Comparison of ENCODE assay signal across 8 cellular contexts in the genomic region with DNA sequence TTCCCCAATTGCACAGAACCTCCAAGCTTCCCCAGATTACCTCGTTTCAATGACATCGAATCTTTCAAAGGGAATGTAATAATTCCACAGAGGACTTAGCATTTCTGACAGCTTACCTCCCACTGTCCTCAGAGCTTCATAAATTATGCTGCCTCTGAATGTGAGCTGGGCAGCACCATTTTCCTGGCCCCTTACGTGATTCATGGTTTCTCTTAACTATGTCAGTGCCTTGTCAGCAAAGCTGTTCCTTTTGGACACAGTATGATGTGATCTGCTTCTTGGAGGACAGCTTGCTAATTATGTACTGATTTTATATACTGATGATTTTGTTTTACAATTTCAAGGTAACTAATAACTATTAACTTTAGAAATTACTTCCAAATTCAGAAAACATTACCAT. TPM values are rescaled to one million over a fixed set of nuclear protein-coding genes. Genes with fewer than 3 reads are reported as not detected.
DNase-seq lines count a peak whose midpoint lies in the region; ATAC-seq and TF ChIP-seq lines count a peak whose summit lies in the region.

No MANE protein-coding gene starts in this region.

- TF ChIP-seq POLR2A in esophagus muscularis mucosa (IDR thresholded peaks at IDR 0.05; ENCODE audit: low read depth) (no peak), ovary (IDR thresholded peaks at IDR 0.05) (no peak)

- DNase-seq in GM12865 (ENCODE audit: low read depth) (peak; percentile 21), SJSA1 (ENCODE audit: low read depth in 1 of 2, low spot score in 2 of 2) (peak in 1 of 2 experiments; percentile 36), esophagus muscularis mucosa (ENCODE audit: extremely low spot score) (no peak), ovary (no peak), anterior cingulate cortex (lab: John Stamatoyannopoulos, UW) (no peak), NCI-H2196 treated with DMSO at 0.1 percent for 48 hours (lab: John Stamatoyannopoulos, UW; ENCODE audit: unreplicated experiment) (no peak)
- DNase-seq in stimulated activated CD4-positive, alpha-beta T cell treated with anti-CD3 and anti-CD28 coated beads, Interleukin-15, amount 100 ng/mL, for 24 hours: no peak

- H3K4me1 ChIP-seq in SJSA1 (replicated peaks) (peaks cover 14% of the 10 kb centered on the region), esophagus muscularis mucosa (peaks cover 15 to 59% (median 40%) of the 10 kb centered on the region in 4 donors), ovary (ENCODE audit: insufficient read depth) (peaks cover 6% of the 10 kb centered on the region)

- ATAC-seq in HG02642 (IDR thresholded peaks at IDR 0.05; ENCODE audit: poor library complexity, unreplicated experiment): no peak

- no peaks in the 10 kb centered on the region for H3K27me3 ChIP-seq in SJSA1 (replicated peaks)
- no peaks in the 10 kb centered on the region for H3K27me3 ChIP-seq in esophagus muscularis mucosa
- H3K27me3 ChIP-seq in ovary: no peaks in the 10 kb centered on the region

- TF ChIP-seq CTCF in GM12865 (IDR thresholded peaks at IDR 0.05; ENCODE audit: insufficient read depth, low read depth, low read length, missing control alignments): no peak
- no peak for TF ChIP-seq CTCF in esophagus muscularis mucosa (IDR thresholded peaks at IDR 0.05)
- no peak for TF ChIP-seq CTCF in ovary (IDR thresholded peaks at IDR 0.05)

- WGBS in esophagus muscularis mucosa: 9% methylated on average over 3 of the region's 3 CpGs
- WGBS in ovary, 3 donors: 0 to 3% (median 2%) methylated on average over 3 of the region's 3 CpGs

- no peak for TF ChIP-seq EP300 in esophagus muscularis mucosa (IDR thresholded peaks at IDR 0.05)
- TF ChIP-seq EP300 in ovary (IDR thresholded peaks at IDR 0.05): no peak

- H3K9me3 ChIP-seq in SJSA1 (replicated peaks) (no peaks in the 10 kb centered on the region), esophagus muscularis mucosa (no peaks in the 10 kb centered on the region), ovary (no peaks in the 10 kb centered on the region)

- H3K36me3 ChIP-seq in SJSA1 (no peaks in the 10 kb centered on the region), esophagus muscularis mucosa (no peaks in the 10 kb centered on the region), ovary (no peaks in the 10 kb centered on the region)

- H3K4me3 ChIP-seq in GM12865 (ENCODE audit: low read depth, low read length) (peak overlapping the region; percentile 53), SJSA1 (peak overlapping the region; percentile 14), esophagus muscularis mucosa (peak overlapping the region; percentile 25 to 46 (median 36)), ovary (peak overlapping the region; percentile 22)

- H3K27ac ChIP-seq in SJSA1: peak overlapping the region; percentile 39
- H3K27ac ChIP-seq in esophagus muscularis mucosa (replicated peaks in 1 of 4): peak overlapping the region; percentile 79 to 83 (median 80)
- peak overlapping the region; percentile 34 to 58 for H3K27ac ChIP-seq in ovary

- intact Hi-C loops in esophagus muscularis mucosa (cut with DNase I) (no loop called here), ovary (cut with DNase I) (no loop called here)

RNA-seq across cellular contexts. Expression of a gene that starts 27.7 kb away (rescaled TPM):
- total RNA-seq in SJSA1 (2014; rRNA removed; shearing (Covaris generic)): 0.81 and 4.7 TPM in 2 replicates
- total RNA-seq in esophagus muscularis mucosa (10 to 100 TPM; 62.9 to 97.2 (median 74.2) TPM), ovary (100 to 1,000 TPM in 1 of 7 donors, 10 to 100 TPM in 6; 42.0 to 126 (median 78.2) TPM)
- 10 to 100 TPM; 40.5 to 89.0 TPM for polyA plus RNA-seq in ovary
